ENCODE assay signal across 8 cellular contexts in the genomic region with DNA sequence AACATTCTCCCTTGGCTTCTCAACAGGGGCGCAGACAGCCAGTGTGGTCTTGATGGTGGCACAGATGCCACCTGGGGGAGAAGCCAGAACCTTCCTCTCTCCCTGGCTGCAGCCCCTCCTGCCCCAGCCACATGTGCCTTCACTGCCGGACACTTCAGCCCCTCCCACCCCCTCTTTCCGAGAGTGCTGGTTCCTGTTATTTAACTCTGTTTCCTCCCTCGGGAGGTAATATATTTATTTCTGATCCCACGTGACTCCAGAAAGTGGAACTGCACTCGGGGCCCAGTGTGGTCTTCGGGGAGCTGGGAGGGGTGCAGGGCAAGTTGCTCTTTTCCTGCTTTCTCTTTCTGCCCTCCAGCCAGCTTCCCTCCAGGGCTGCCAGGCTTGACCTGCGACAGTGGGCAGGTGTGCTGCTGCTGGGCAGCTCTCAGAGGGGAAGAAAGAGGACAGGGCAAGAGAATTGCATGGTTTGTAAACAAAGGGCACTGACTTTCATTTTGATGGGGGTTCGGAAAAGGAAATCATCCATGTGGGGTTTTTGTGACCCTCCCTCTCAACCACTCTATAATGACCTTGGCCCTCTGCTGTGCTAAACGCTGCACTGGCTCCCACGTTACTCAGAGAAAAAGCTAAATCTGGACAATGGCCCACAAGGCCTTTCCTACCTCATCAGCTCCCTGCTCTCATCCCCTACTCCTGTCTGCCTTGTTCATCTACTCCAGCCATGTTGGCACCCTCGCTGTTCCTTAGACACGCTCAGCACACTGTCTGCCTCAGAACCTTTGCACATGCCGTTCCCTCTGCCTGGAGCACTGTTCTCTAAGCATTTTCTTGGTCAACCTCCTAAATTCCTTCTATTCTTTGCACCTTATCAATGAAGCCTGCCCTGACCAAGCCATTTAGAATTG. TPM values are rescaled to one million over a fixed set of nuclear protein-coding genes. Genes with fewer than 3 reads are reported as not detected.
DNase-seq lines count a peak whose midpoint lies in the region; ATAC-seq lines count a peak whose summit lies in the region.

No MANE protein-coding gene starts in this region.

- H3K27ac Mint-ChIP-seq in activated CD4-positive, alpha-beta memory T cell treated with anti-CD3 and anti-CD28 coated beads, Interleukin-2, amount 10 ng/mL, durations not matched to agents 7 days and 5 days = peak overlapping the region; percentile 95
- H3K27ac Mint-ChIP-seq in activated CD4-positive, alpha-beta memory T cell treated with anti-CD3 and anti-CD28 coated beads for 36 hours = no peak overlapping the region
- peak overlapping the region; percentile 62 to 79 for H3K27ac Mint-ChIP-seq in effector memory CD8-positive, alpha-beta T cell
- H3K27ac Mint-ChIP-seq in stimulated activated effector memory CD8-positive, alpha-beta T cell treated with anti-CD3 and anti-CD28 coated beads, Interleukin-12 subunit alpha, Interleukin-12 subunit beta, amount 100 ng/mL, for 72 hours = peak overlapping the region; percentile 94

- peaks cover 68% of the 10 kb centered on the region for H3K4me1 Mint-ChIP-seq in activated CD4-positive, alpha-beta memory T cell treated with anti-CD3 and anti-CD28 coated beads, Interleukin-2, amount 10 ng/mL, durations not matched to agents 7 days and 5 days
- peaks cover 41% of the 10 kb centered on the region for H3K4me1 Mint-ChIP-seq in activated CD4-positive, alpha-beta memory T cell treated with anti-CD3 and anti-CD28 coated beads for 36 hours (ENCODE audit: low read depth)
- peaks cover 42 to 50% of the 10 kb centered on the region in 2 donors for H3K4me1 Mint-ChIP-seq in effector memory CD8-positive, alpha-beta T cell (ENCODE audit: low read depth in 2 of 2)
- peaks cover 63% of the 10 kb centered on the region for H3K4me1 Mint-ChIP-seq in stimulated activated effector memory CD8-positive, alpha-beta T cell treated with anti-CD3 and anti-CD28 coated beads, Interleukin-12 subunit alpha, Interleukin-12 subunit beta, amount 100 ng/mL, for 72 hours

- DNase-seq in activated CD4-positive, alpha-beta memory T cell treated with anti-CD3 and anti-CD28 coated beads, Interleukin-2, amount 10 ng/mL, durations not matched to agents 7 days and 5 days = no peak
- DNase-seq in activated CD4-positive, alpha-beta memory T cell treated with anti-CD3 and anti-CD28 coated beads for 36 hours = no peak
- DNase-seq in effector memory CD8-positive, alpha-beta T cell = no peak
- DNase-seq in stimulated activated effector memory CD8-positive, alpha-beta T cell treated with anti-CD3 and anti-CD28 coated beads, Interleukin-12 subunit alpha, Interleukin-12 subunit beta, amount 100 ng/mL, for 72 hours (ENCODE audit: low spot score in 2 of 2) = no peak
- no peak for DNase-seq in NCI-H2196 treated with DMSO at 0.1 percent for 48 hours (lab: John Stamatoyannopoulos, UW; ENCODE audit: unreplicated experiment)
- no peak for DNase-seq in GM19240 (ENCODE audit: insufficient read length, low spot score)

- intact Hi-C loops in activated CD4-positive, alpha-beta memory T cell treated with anti-CD3 and anti-CD28 coated beads for 36 hours (cut with micrococcal nuclease) = no loop called here

- ATAC-seq in HG03432 (IDR thresholded peaks at IDR 0.05; ENCODE audit: unreplicated experiment) = peak; percentile 51
- ATAC-seq in effector memory CD8-positive, alpha-beta T cell (replicated peaks) = peak; percentile 16
- no peak for ATAC-seq in stimulated activated effector memory CD8-positive, alpha-beta T cell treated with anti-CD3 and anti-CD28 coated beads, Interleukin-12 subunit alpha, Interleukin-12 subunit beta, amount 100 ng/mL, for 72 hours
- ATAC-seq in GM19328 (IDR thresholded peaks at IDR 0.05; ENCODE audit: unreplicated experiment) = no peak

- H3K27me3 Mint-ChIP-seq in activated CD4-positive, alpha-beta memory T cell treated with anti-CD3 and anti-CD28 coated beads, Interleukin-2, amount 10 ng/mL, durations not matched to agents 7 days and 5 days = peaks cover 2% of the 10 kb centered on the region
- H3K27me3 Mint-ChIP-seq in activated CD4-positive, alpha-beta memory T cell treated with anti-CD3 and anti-CD28 coated beads for 36 hours = peaks cover 24% of the 10 kb centered on the region
- no peaks in the 10 kb centered on the region for H3K27me3 Mint-ChIP-seq in effector memory CD8-positive, alpha-beta T cell

- POLR2A ChIA-PET in activated CD4-positive, alpha-beta memory T cell treated with anti-CD3 and anti-CD28 coated beads, Interleukin-2, amount 10 ng/mL, durations not matched to agents 7 days and 5 days (lab: Charles Lee) = interaction anchor here (1.2 to 3.8 kb wide), 4 partner anchors 8 to 49 kb away, joined by 4 to 29 read pairs (median 9); a partner anchor contains a TSS
- POLR2A ChIA-PET in activated CD4-positive, alpha-beta memory T cell treated with anti-CD3 and anti-CD28 coated beads for 36 hours (lab: Charles Lee) = no interaction called here

- no peaks in the 10 kb centered on the region for H3K9me3 Mint-ChIP-seq in activated CD4-positive, alpha-beta memory T cell treated with anti-CD3 and anti-CD28 coated beads, Interleukin-2, amount 10 ng/mL, durations not matched to agents 7 days and 5 days
- H3K9me3 Mint-ChIP-seq in activated CD4-positive, alpha-beta memory T cell treated with anti-CD3 and anti-CD28 coated beads for 36 hours = no peaks in the 10 kb centered on the region
- no peaks in the 10 kb centered on the region for H3K9me3 Mint-ChIP-seq in effector memory CD8-positive, alpha-beta T cell
- no peaks in the 10 kb centered on the region for H3K9me3 Mint-ChIP-seq in stimulated activated effector memory CD8-positive, alpha-beta T cell treated with anti-CD3 and anti-CD28 coated beads, Interleukin-12 subunit alpha, Interleukin-12 subunit beta, amount 100 ng/mL, for 72 hours

- H3K36me3 Mint-ChIP-seq in activated CD4-positive, alpha-beta memory T cell treated with anti-CD3 and anti-CD28 coated beads, Interleukin-2, amount 10 ng/mL, durations not matched to agents 7 days and 5 days (ENCODE audit: low read depth) = no peaks in the 10 kb centered on the region
- no peaks in the 10 kb centered on the region for H3K36me3 Mint-ChIP-seq in activated CD4-positive, alpha-beta memory T cell treated with anti-CD3 and anti-CD28 coated beads for 36 hours
- no peaks in the 10 kb centered on the region for H3K36me3 Mint-ChIP-seq in effector memory CD8-positive, alpha-beta T cell (ENCODE audit: insufficient read depth)
- peaks cover 11% of the 10 kb centered on the region for H3K36me3 Mint-ChIP-seq in stimulated activated effector memory CD8-positive, alpha-beta T cell treated with anti-CD3 and anti-CD28 coated beads, Interleukin-12 subunit alpha, Interleukin-12 subunit beta, amount 100 ng/mL, for 72 hours

- CTCF ChIA-PET in activated CD4-positive, alpha-beta memory T cell treated with anti-CD3 and anti-CD28 coated beads, Interleukin-2, amount 10 ng/mL, durations not matched to agents 7 days and 5 days (lab: Charles Lee) = interaction anchor here (1.2 to 1.7 kb wide), 2 partner anchors 9 to 10 kb away, joined by 3 to 8 read pairs; a partner anchor contains a TSS
- CTCF ChIA-PET in activated CD4-positive, alpha-beta memory T cell treated with anti-CD3 and anti-CD28 coated beads for 36 hours (lab: Charles Lee) = interaction anchor here (1.0 kb wide), 1 partner anchor 114 kb away, joined by 3 read pairs; no protein-coding TSS in a partner anchor

- H3K4me3 Mint-ChIP-seq in activated CD4-positive, alpha-beta memory T cell treated with anti-CD3 and anti-CD28 coated beads, Interleukin-2, amount 10 ng/mL, durations not matched to agents 7 days and 5 days = peak overlapping the region; percentile 28
- H3K4me3 Mint-ChIP-seq in activated CD4-positive, alpha-beta memory T cell treated with anti-CD3 and anti-CD28 coated beads for 36 hours = no peak overlapping the region
- H3K4me3 Mint-ChIP-seq in effector memory CD8-positive, alpha-beta T cell = peak overlapping the region; percentile 56 to 73
- H3K4me3 Mint-ChIP-seq in stimulated activated effector memory CD8-positive, alpha-beta T cell treated with anti-CD3 and anti-CD28 coated beads, Interleukin-12 subunit alpha, Interleukin-12 subunit beta, amount 100 ng/mL, for 72 hours = peak overlapping the region; percentile 63

RNA-seq across cellular contexts. Expression of a gene that starts 8.2 kb away (rescaled TPM):
- 10 to 100 TPM; 48.5 to 48.9 TPM for total RNA-seq in activated CD4-positive, alpha-beta memory T cell treated with anti-CD3 and anti-CD28 coated beads, Interleukin-2, amount 10 ng/mL, durations not matched to agents 7 days and 5 days
- 1 to 10 TPM; 1.8 to 3.2 TPM for total RNA-seq in activated CD4-positive, alpha-beta memory T cell treated with anti-CD3 and anti-CD28 coated beads for 36 hours

RNA-seq across cellular contexts. Expression of a gene that starts 50.2 kb away (rescaled TPM):
- not detected for total RNA-seq in activated CD4-positive, alpha-beta memory T cell treated with anti-CD3 and anti-CD28 coated beads, Interleukin-2, amount 10 ng/mL, durations not matched to agents 7 days and 5 days
- total RNA-seq in activated CD4-positive, alpha-beta memory T cell treated with anti-CD3 and anti-CD28 coated beads for 36 hours = not detected

Comparison
In these comparisons a context has a peak if more than half of its experiments do, and no peak if none do; other contexts are left out.
1. RNA of a gene that starts 8.2 kb away (total RNA-seq): 48.5 to 48.9 TPM in activated CD4-positive, alpha-beta memory T cell treated with anti-CD3 and anti-CD28 coated beads, Interleukin-2, amount 10 ng/mL, durations not matched to agents 7 days and 5 days; 1.8 to 3.2 TPM in activated CD4-positive, alpha-beta memory T cell treated with anti-CD3 and anti-CD28 coated beads for 36 hours; every median in the first group is over 10 times any median in the second.
2. ATAC-seq: peak in HG03432 (single experiment) and effector memory CD8-positive, alpha-beta T cell (single experiment); none in stimulated activated effector memory CD8-positive, alpha-beta T cell treated with anti-CD3 and anti-CD28 coated beads, Interleukin-12 subunit alpha, Interleukin-12 subunit beta, amount 100 ng/mL, for 72 hours (single experiment) and GM19328 (single experiment).